In genomic region chr9:19493845-19494244, GRCh38 we compare ENCODE assay signal across 1 cellular context.
TF ChIP-seq lines count a peak whose summit lies in the region.

No MANE protein-coding gene starts in this region.

TF ChIP-seq in A549, 52 proteins besides CTCF, POLR2A, EP300 and RAD21 (continued from another document):
- TF ChIP-seq, protein P1, sequence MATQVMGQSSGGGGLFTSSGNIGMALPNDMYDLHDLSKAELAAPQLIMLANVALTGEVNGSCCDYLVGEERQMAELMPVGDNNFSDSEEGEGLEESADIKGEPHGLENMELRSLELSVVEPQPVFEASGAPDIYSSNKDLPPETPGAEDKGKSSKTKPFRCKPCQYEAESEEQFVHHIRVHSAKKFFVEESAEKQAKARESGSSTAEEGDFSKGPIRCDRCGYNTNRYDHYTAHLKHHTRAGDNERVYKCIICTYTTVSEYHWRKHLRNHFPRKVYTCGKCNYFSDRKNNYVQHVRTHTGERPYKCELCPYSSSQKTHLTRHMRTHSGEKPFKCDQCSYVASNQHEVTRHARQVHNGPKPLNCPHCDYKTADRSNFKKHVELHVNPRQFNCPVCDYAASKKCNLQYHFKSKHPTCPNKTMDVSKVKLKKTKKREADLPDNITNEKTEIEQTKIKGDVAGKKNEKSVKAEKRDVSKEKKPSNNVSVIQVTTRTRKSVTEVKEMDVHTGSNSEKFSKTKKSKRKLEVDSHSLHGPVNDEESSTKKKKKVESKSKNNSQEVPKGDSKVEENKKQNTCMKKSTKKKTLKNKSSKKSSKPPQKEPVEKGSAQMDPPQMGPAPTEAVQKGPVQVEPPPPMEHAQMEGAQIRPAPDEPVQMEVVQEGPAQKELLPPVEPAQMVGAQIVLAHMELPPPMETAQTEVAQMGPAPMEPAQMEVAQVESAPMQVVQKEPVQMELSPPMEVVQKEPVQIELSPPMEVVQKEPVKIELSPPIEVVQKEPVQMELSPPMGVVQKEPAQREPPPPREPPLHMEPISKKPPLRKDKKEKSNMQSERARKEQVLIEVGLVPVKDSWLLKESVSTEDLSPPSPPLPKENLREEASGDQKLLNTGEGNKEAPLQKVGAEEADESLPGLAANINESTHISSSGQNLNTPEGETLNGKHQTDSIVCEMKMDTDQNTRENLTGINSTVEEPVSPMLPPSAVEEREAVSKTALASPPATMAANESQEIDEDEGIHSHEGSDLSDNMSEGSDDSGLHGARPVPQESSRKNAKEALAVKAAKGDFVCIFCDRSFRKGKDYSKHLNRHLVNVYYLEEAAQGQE (IDR thresholded peaks at IDR 0.05) = no peak
- no peak for TF ChIP-seq FOXS1 (CRISPR knock-in tag; IDR thresholded peaks at IDR 0.05)
- no peak for TF ChIP-seq CBX2 (IDR thresholded peaks at IDR 0.05; ENCODE audit: borderline replicate concordance, low read depth)
- TF ChIP-seq ELK1 (IDR thresholded peaks at IDR 0.05; ENCODE audit: low read depth, low read length) = no peak
- TF ChIP-seq RNF2 (IDR thresholded peaks at IDR 0.05; ENCODE audit: borderline replicate concordance, low read depth) = no peak
- TF ChIP-seq E2F6 (IDR thresholded peaks at IDR 0.05; ENCODE audit: borderline replicate concordance, low read depth) = no peak
- no peak for TF ChIP-seq MYC (IDR thresholded peaks at IDR 0.05; ENCODE audit: borderline replicate concordance, low read length)
- no peak for TF ChIP-seq MAZ (IDR thresholded peaks at IDR 0.05; ENCODE audit: borderline replicate concordance, low read depth, low read length)
- TF ChIP-seq, protein P2, sequence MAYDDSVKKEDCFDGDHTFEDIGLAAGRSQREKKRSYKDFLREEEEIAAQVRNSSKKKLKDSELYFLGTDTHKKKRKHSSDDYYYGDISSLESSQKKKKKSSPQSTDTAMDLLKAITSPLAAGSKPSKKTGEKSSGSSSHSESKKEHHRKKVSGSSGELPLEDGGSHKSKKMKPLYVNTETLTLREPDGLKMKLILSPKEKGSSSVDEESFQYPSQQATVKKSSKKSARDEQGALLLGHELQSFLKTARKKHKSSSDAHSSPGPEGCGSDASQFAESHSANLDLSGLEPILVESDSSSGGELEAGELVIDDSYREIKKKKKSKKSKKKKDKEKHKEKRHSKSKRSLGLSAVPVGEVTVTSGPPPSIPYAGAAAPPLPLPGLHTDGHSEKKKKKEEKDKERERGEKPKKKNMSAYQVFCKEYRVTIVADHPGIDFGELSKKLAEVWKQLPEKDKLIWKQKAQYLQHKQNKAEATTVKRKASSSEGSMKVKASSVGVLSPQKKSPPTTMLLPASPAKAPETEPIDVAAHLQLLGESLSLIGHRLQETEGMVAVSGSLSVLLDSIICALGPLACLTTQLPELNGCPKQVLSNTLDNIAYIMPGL (CRISPR knock-in tag; IDR thresholded peaks at IDR 0.05; ENCODE audit: borderline replicate concordance) = no peak
- no peak for TF ChIP-seq PBX3 (IDR thresholded peaks at IDR 0.05)
- no peak for TF ChIP-seq MAFK (IDR thresholded peaks at IDR 0.05; ENCODE audit: partially characterized antibody)
- TF ChIP-seq TFCP2L1 (CRISPR knock-in tag; IDR thresholded peaks at IDR 0.05) = no peak
- no peak for TF ChIP-seq PHF8 (IDR thresholded peaks at IDR 0.05; ENCODE audit: borderline replicate concordance, low read depth)
- no peak for TF ChIP-seq RARB (CRISPR knock-in tag; IDR thresholded peaks at IDR 0.05)
- no peak for TF ChIP-seq HOXB5 (CRISPR knock-in tag; IDR thresholded peaks at IDR 0.05)
